ENCODE assay signal across 9 cellular contexts in the genomic region with DNA sequence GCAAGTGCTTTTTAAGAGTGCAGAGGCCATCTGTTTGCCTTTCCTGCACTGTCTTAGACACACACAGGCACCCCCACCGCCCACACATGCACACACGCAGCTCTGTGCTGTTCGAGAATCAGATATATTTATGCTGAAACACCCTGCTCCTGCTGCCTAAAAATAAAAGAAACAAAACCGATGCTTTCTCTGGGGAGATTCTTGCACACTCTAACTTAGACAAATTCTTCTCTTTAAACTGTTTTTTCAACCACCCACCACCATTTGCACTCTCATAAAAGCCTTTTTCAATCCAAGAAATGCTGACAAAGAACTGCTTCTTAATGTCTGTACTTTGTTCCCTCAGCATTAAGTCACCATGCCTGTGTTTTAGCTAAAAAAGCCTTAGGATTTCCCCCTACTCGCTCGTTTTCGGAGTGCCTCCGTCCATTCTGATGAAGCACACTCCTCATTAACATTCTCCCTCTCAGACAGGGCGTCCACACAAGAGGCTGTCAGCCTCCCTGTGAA. TPM values are rescaled to one million over a fixed set of nuclear protein-coding genes. Genes with fewer than 3 reads are reported as not detected.
A peak's percentile ranks its signal among the peaks of the same experiment; 100 is the strongest.
DNase-seq lines count a peak whose midpoint lies in the region; ATAC-seq, FAIRE-seq and TF ChIP-seq lines count a peak whose summit lies in the region.
"Had no signal": no experiment of that assay in that cellular context is flagged by ENCODE, and none has a peak within 500 bp of the region (broad histone marks: within the 10 kb centered on the region; RNA-seq: fewer than 3 reads in every experiment).

No MANE protein-coding gene starts in this region.

- H3K4me1 ChIP-seq in osteoblast (ENCODE audit: insufficient read depth, low read length) (peaks cover 10% of the 10 kb centered on the region), trophoblast cell (ENCODE audit: control insufficient read depth in 1 of 2, insufficient read depth in 2 of 2, low read length in 2 of 2) (no peaks in the 10 kb centered on the region)

- ATAC-seq in GM21825 (IDR thresholded peaks at IDR 0.05; ENCODE audit: unreplicated experiment): peak; percentile 53
- no peak for ATAC-seq in GM18505 (IDR thresholded peaks at IDR 0.05; ENCODE audit: unreplicated experiment)
- ATAC-seq in GM21717 (IDR thresholded peaks at IDR 0.05; ENCODE audit: unreplicated experiment): no peak
- ATAC-seq: stimulated activated naive CD8-positive, alpha-beta T cell treated with anti-CD3 and anti-CD28 coated beads, Interleukin-15, amount 100 ng/mL, for 72 hours had no signal

- no peak overlapping the region for H4K12ac ChIP-seq in trophoblast cell (ENCODE audit: low read depth, low read length)

- H2BK120ac ChIP-seq in trophoblast cell (ENCODE audit: insufficient read depth, low read length, poor library complexity): no peak overlapping the region

- no peak overlapping the region for H3K9ac ChIP-seq in trophoblast cell (ENCODE audit: low read length)

- H3K14ac ChIP-seq in trophoblast cell (ENCODE audit: low read length): no peak overlapping the region

- no peaks in the 10 kb centered on the region for H3K36me3 ChIP-seq in osteoblast (ENCODE audit: insufficient read depth, low read length)
- peaks cover 2% of the 10 kb centered on the region in 2 experiments for H3K36me3 ChIP-seq in trophoblast cell (ENCODE audit: control insufficient read depth in 1 of 2, insufficient read depth in 2 of 2, low read length in 2 of 2)

- H3K27ac ChIP-seq in osteoblast (ENCODE audit: low read depth, low read length) (peak overlapping the region; percentile 6), trophoblast cell (ENCODE audit: low read depth, low read length) (no peak overlapping the region)

- H3K18ac ChIP-seq in trophoblast cell (ENCODE audit: low read length): no peak overlapping the region

- H4K20me1 ChIP-seq in osteoblast (ENCODE audit: insufficient read depth, low read length): no peaks in the 10 kb centered on the region

- H4K8ac ChIP-seq in trophoblast cell (ENCODE audit: low read depth, low read length): no peak overlapping the region

- no peaks in the 10 kb centered on the region for H3K9me3 ChIP-seq in osteoblast (ENCODE audit: low read depth, low read length)
- H3K9me3 ChIP-seq in trophoblast cell (ENCODE audit: insufficient read depth, low read depth, low read length): peaks cover 2% of the 10 kb centered on the region

- no peak overlapping the region for H4K91ac ChIP-seq in trophoblast cell (ENCODE audit: low read depth, low read length)

- peak; percentile 76 for FAIRE-seq in GM18507 (lab: Jason Lieb, UNC)

- no peaks in the 10 kb centered on the region for H3K27me3 ChIP-seq in osteoblast (ENCODE audit: insufficient read depth, low read length)
- no peaks in the 10 kb centered on the region for H3K27me3 ChIP-seq in trophoblast cell (ENCODE audit: insufficient read depth, low read length)

- no peak for TF ChIP-seq POLR2A in GM18505 (IDR thresholded peaks at IDR 0.05; ENCODE audit: borderline replicate concordance, extremely low read depth, insufficient read depth, insufficient read length)

- H3K4me3 ChIP-seq in osteoblast (ENCODE audit: insufficient read depth, low read length): no peak overlapping the region
- H3K4me3 ChIP-seq in trophoblast cell (ENCODE audit: low read depth, low read length): no peak overlapping the region

- no peaks in the 10 kb centered on the region for H3K79me1 ChIP-seq in trophoblast cell (ENCODE audit: low read length)

- H2BK12ac ChIP-seq in trophoblast cell (ENCODE audit: low read length): no peak overlapping the region

- H3K79me2 ChIP-seq in osteoblast (ENCODE audit: insufficient read depth, low read length) (no peaks in the 10 kb centered on the region), trophoblast cell (ENCODE audit: control insufficient read depth, insufficient read depth, low read length, poor library complexity) (no peaks in the 10 kb centered on the region)

- H3K4ac ChIP-seq in trophoblast cell (ENCODE audit: low read depth, low read length): no peak overlapping the region

- no peak overlapping the region for H2BK5ac ChIP-seq in trophoblast cell (ENCODE audit: low read depth, low read length, poor library complexity)

- H3K23ac ChIP-seq in trophoblast cell (ENCODE audit: low read length): no peak overlapping the region

- no CpG with 5 or more reads among the region's 9 CpGs for WGBS in trophoblast cell (ENCODE audit: extremely low coverage, insufficient coverage, insufficient read length)

- DNase-seq in GM18507 (ENCODE audit: extremely low spot score, insufficient read length, low read depth) (no peak), amniotic epithelial cell (ENCODE audit: low read depth) (peak; percentile 43), osteoblast (ENCODE audit: insufficient read length, low spot score, missing footprints) (peak; percentile 77), trophoblast cell (no peak), NAMALWA (ENCODE audit: low spot score) (no peak)
- DNase-seq: stimulated activated naive CD8-positive, alpha-beta T cell treated with anti-CD3 and anti-CD28 coated beads, Interleukin-15, amount 100 ng/mL, for 72 hours had no signal

- peak overlapping the region; percentile 23 for H2AFZ ChIP-seq in osteoblast (ENCODE audit: low read length)
- no peak overlapping the region for H2AFZ ChIP-seq in trophoblast cell (ENCODE audit: insufficient read depth, low read length, poor library complexity)

- no peak for TF ChIP-seq CTCF in osteoblast (IDR thresholded peaks at IDR 0.05; ENCODE audit: extremely low read depth, low read depth, low read length)

- peak overlapping the region; percentile 30 for H3K4me2 ChIP-seq in osteoblast (ENCODE audit: insufficient read depth, low read length)
- no peak overlapping the region for H3K4me2 ChIP-seq in trophoblast cell (ENCODE audit: low read length)

- H2AK5ac ChIP-seq in trophoblast cell (ENCODE audit: low read length): no peak overlapping the region

RNA-seq across cellular contexts. Expression of gene SLC12A8, which starts 26.2 kb away (rescaled TPM):
- total RNA-seq in osteoblast: 33.0 and 36.2 TPM in 2 replicates
- polyA plus RNA-seq in trophoblast cell (2013): 2.3 and 2.7 TPM in 2 replicates

Comparison
In these comparisons a context has a peak if more than half of its experiments do, and no peak if none do; other contexts are left out.
1. DNase-seq: peak in amniotic epithelial cell (single experiment) and osteoblast (single experiment); none in GM18507 (single experiment), trophoblast cell (0 of 2) and NAMALWA (single experiment).